ENCODE assay signal across 8 cellular contexts in the genomic region with DNA sequence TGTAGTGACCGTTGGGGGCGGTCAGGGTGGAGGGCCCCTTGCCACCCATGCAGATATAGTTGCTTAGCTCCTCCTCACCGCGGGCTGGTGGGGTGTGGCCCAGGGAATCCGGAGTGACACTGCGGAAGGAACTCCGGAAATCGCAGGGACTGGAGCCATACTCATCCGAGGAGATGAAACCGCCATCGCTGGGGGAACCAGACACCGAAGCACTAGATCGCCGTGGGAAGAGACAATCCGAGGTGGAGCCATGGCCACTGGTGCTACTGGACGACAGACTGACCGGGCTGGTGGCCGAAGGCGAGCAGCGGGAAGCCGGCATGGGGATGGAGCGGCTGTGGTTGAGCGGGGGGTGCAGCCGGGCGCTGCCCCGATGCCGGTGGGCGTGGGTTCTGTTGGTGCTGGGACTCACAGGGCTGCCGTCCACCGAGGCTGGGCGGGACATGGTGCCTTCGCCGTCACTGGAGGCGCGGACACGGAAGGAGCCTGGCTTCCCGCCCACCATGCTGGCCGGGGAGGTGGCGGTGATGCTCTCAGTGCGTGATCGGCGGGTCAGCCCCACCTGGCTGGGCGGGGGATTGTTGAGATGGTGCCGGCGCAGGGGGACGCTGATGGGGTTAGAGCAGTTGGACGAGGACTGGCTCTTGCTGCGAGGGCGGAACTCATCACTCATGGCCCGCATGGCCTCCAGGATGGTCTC. TPM values are rescaled to one million over a fixed set of nuclear protein-coding genes. Genes with fewer than 3 reads are reported as not detected.
DNase-seq lines count a peak whose midpoint lies in the region; ATAC-seq lines count a peak whose summit lies in the region.

No MANE protein-coding gene starts in this region.

- H3K36me3 Mint-ChIP-seq in activated CD4-positive, alpha-beta memory T cell treated with anti-CD3 and anti-CD28 coated beads for 36 hours = no peaks in the 10 kb centered on the region

- no peaks in the 10 kb centered on the region for H3K9me3 Mint-ChIP-seq in activated CD4-positive, alpha-beta memory T cell treated with anti-CD3 and anti-CD28 coated beads for 36 hours

- ATAC-seq in left ventricle myocardium superior (no peak), HG02642 (IDR thresholded peaks at IDR 0.05; ENCODE audit: poor library complexity, unreplicated experiment) (no peak), HG02678 (IDR thresholded peaks at IDR 0.05; ENCODE audit: unreplicated experiment) (no peak)

- peak; percentile 33 for DNase-seq in ELR (ENCODE audit: low read depth)
- DNase-seq in activated CD4-positive, alpha-beta memory T cell treated with anti-CD3 and anti-CD28 coated beads for 36 hours = no peak
- DNase-seq in left ventricle myocardium superior = peak; percentile 66
- DNase-seq in NOMO-1 treated with dmso at 0.1 percent for 144 hours (lab: John Stamatoyannopoulos, UW; ENCODE audit: unreplicated experiment) = no peak
- DNase-seq in cerebellar cortex (ENCODE audit: low spot score) = no peak

- peak overlapping the region; percentile 57 to 82 (median 73) for H3K4me3 ChIP-seq in skeletal muscle tissue (ENCODE audit: low read length in 3 of 3)

- H3K36me3 ChIP-seq in skeletal muscle tissue (ENCODE audit: control insufficient read depth in 3 of 3, insufficient read depth in 3 of 3, low read length in 3 of 3) = peaks cover 7 to 23% (median 21%) of the 10 kb centered on the region in 3 donors

- H3K27me3 Mint-ChIP-seq in activated CD4-positive, alpha-beta memory T cell treated with anti-CD3 and anti-CD28 coated beads for 36 hours = peaks cover 5% of the 10 kb centered on the region

- intact Hi-C loops in activated CD4-positive, alpha-beta memory T cell treated with anti-CD3 and anti-CD28 coated beads for 36 hours (cut with micrococcal nuclease) = loop anchor here (10.0 kb wide), 1 partner anchor 1873 kb away; no protein-coding TSS in a partner anchor
- intact Hi-C loops in left ventricle myocardium superior (cut with micrococcal nuclease) = no loop called here

- H3K27me3 ChIP-seq in skeletal muscle tissue (ENCODE audit: control insufficient read depth in 3 of 3, insufficient read depth in 3 of 3, low read length in 3 of 3) = peaks cover 0 to 3% (median 0%) of the 10 kb centered on the region in 3 donors

- no peak overlapping the region for H3K27ac Mint-ChIP-seq in activated CD4-positive, alpha-beta memory T cell treated with anti-CD3 and anti-CD28 coated beads for 36 hours

- peak overlapping the region; percentile 83 to 92 (median 89) for H3K9ac ChIP-seq in skeletal muscle tissue (ENCODE audit: low read depth in 1 of 3, low read length in 3 of 3)

- CTCF ChIA-PET in activated CD4-positive, alpha-beta memory T cell treated with anti-CD3 and anti-CD28 coated beads for 36 hours (lab: Charles Lee) = interaction anchor here (0.9 to 6.5 kb wide), 3 partner anchors 8 to 582 kb away, joined by 3 to 53 read pairs (median 19); no protein-coding TSS in a partner anchor

- POLR2A ChIA-PET in activated CD4-positive, alpha-beta memory T cell treated with anti-CD3 and anti-CD28 coated beads for 36 hours (lab: Charles Lee) = interaction anchor here (2.4 kb wide), 1 partner anchor 38 kb away, joined by 11 read pairs; a partner anchor contains a TSS

- H3K4me1 ChIP-seq in skeletal muscle tissue (ENCODE audit: control insufficient read depth in 3 of 3, insufficient read depth in 3 of 3, low read length in 3 of 3) = peaks cover 46 to 51% (median 48%) of the 10 kb centered on the region in 3 donors

- peaks cover 33% of the 10 kb centered on the region for H3K4me1 Mint-ChIP-seq in activated CD4-positive, alpha-beta memory T cell treated with anti-CD3 and anti-CD28 coated beads for 36 hours (ENCODE audit: low read depth)

- H3K9me3 ChIP-seq in skeletal muscle tissue (ENCODE audit: control insufficient read depth in 3 of 3, low read length in 3 of 3) = no peaks in the 10 kb centered on the region

- H3K27ac ChIP-seq in skeletal muscle tissue (ENCODE audit: low read depth, low read length) = peak overlapping the region; percentile 89

- peak overlapping the region; percentile 26 for H3K4me3 Mint-ChIP-seq in activated CD4-positive, alpha-beta memory T cell treated with anti-CD3 and anti-CD28 coated beads for 36 hours

RNA-seq across cellular contexts. Expression of a gene that starts 2.2 kb away (rescaled TPM):
- total RNA-seq in activated CD4-positive, alpha-beta memory T cell treated with anti-CD3 and anti-CD28 coated beads for 36 hours = 1 to 10 TPM; 2.0 to 2.1 TPM
- total RNA-seq in left ventricle myocardium superior = 24.1 TPM
- total RNA-seq in skeletal muscle tissue = 13.0 TPM

RNA-seq across cellular contexts. Expression of a gene that starts 38.4 kb away (rescaled TPM):
- 10 to 100 TPM; 38.0 to 41.1 TPM for total RNA-seq in activated CD4-positive, alpha-beta memory T cell treated with anti-CD3 and anti-CD28 coated beads for 36 hours
- total RNA-seq in left ventricle myocardium superior (29.8 TPM), skeletal muscle tissue (37.6 TPM)

Comparison
In these comparisons a context has a peak if more than half of its experiments do, and no peak if none do; other contexts are left out.
1. DNase-seq: peak in ELR (single experiment) and left ventricle myocardium superior (single experiment); none in activated CD4-positive, alpha-beta memory T cell treated with anti-CD3 and anti-CD28 coated beads for 36 hours (single experiment), NOMO-1 treated with dmso at 0.1 percent for 144 hours (single experiment) and cerebellar cortex (single experiment).